2 cellular contexts compared by ENCODE assay signal in genomic region chr4:105709081-105709450, GRCh38.
TF ChIP-seq lines count a peak whose summit lies in the region.

No MANE protein-coding gene starts in this region.

TF ChIP-seq in SK-N-SH, 30 proteins besides CTCF, POLR2A, EP300 and RAD21:
- TF ChIP-seq JUND (IDR thresholded peaks at IDR 0.05) (no peak), SMC3 (IDR thresholded peaks at IDR 0.05; ENCODE audit: low read depth, low read length) (no peak), FOXM1 (IDR thresholded peaks at IDR 0.05; ENCODE audit: low read depth) (no peak), ELF1 (IDR thresholded peaks at IDR 0.05) (no peak), MXI1 (IDR thresholded peaks at IDR 0.05; ENCODE audit: low read depth, low read length) (no peak), NRF1 (IDR thresholded peaks at IDR 0.05; ENCODE audit: low read depth, low read length) (no peak), SIN3A (IDR thresholded peaks at IDR 0.05; ENCODE audit: borderline replicate concordance, low read depth, low read length) (no peak), FOSL2 (IDR thresholded peaks at IDR 0.05; ENCODE audit: borderline replicate concordance, low read depth) (no peak), TCF12 (IDR thresholded peaks at IDR 0.05) (no peak), FOXJ3 (CRISPR knock-in tag; IDR thresholded peaks at IDR 0.05) (no peak), TAF1 (IDR thresholded peaks at IDR 0.05; ENCODE audit: borderline replicate concordance, low read depth, low read length) (no peak), YY1 (IDR thresholded peaks at IDR 0.05; ENCODE audit: low read depth) (no peak), MAX (IDR thresholded peaks at IDR 0.05; ENCODE audit: low read depth) (no peak), ZBTB33 (IDR thresholded peaks at IDR 0.05; ENCODE audit: borderline replicate concordance, low read depth) (no peak)
- TF ChIP-seq, protein P1, sequence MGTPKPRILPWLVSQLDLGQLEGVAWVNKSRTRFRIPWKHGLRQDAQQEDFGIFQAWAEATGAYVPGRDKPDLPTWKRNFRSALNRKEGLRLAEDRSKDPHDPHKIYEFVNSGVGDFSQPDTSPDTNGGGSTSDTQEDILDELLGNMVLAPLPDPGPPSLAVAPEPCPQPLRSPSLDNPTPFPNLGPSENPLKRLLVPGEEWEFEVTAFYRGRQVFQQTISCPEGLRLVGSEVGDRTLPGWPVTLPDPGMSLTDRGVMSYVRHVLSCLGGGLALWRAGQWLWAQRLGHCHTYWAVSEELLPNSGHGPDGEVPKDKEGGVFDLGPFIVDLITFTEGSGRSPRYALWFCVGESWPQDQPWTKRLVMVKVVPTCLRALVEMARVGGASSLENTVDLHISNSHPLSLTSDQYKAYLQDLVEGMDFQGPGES (IDR thresholded peaks at IDR 0.05; ENCODE audit: low read depth, low read length) = no peak
- TF ChIP-seq, protein P2, sequence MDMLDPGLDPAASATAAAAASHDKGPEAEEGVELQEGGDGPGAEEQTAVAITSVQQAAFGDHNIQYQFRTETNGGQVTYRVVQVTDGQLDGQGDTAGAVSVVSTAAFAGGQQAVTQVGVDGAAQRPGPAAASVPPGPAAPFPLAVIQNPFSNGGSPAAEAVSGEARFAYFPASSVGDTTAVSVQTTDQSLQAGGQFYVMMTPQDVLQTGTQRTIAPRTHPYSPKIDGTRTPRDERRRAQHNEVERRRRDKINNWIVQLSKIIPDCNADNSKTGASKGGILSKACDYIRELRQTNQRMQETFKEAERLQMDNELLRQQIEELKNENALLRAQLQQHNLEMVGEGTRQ (IDR thresholded peaks at IDR 0.05; ENCODE audit: borderline replicate concordance, low read depth, low read length) = no peak
- TF ChIP-seq, protein P3, sequence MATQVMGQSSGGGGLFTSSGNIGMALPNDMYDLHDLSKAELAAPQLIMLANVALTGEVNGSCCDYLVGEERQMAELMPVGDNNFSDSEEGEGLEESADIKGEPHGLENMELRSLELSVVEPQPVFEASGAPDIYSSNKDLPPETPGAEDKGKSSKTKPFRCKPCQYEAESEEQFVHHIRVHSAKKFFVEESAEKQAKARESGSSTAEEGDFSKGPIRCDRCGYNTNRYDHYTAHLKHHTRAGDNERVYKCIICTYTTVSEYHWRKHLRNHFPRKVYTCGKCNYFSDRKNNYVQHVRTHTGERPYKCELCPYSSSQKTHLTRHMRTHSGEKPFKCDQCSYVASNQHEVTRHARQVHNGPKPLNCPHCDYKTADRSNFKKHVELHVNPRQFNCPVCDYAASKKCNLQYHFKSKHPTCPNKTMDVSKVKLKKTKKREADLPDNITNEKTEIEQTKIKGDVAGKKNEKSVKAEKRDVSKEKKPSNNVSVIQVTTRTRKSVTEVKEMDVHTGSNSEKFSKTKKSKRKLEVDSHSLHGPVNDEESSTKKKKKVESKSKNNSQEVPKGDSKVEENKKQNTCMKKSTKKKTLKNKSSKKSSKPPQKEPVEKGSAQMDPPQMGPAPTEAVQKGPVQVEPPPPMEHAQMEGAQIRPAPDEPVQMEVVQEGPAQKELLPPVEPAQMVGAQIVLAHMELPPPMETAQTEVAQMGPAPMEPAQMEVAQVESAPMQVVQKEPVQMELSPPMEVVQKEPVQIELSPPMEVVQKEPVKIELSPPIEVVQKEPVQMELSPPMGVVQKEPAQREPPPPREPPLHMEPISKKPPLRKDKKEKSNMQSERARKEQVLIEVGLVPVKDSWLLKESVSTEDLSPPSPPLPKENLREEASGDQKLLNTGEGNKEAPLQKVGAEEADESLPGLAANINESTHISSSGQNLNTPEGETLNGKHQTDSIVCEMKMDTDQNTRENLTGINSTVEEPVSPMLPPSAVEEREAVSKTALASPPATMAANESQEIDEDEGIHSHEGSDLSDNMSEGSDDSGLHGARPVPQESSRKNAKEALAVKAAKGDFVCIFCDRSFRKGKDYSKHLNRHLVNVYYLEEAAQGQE (IDR thresholded peaks at IDR 0.05; ENCODE audit: low read depth, low read length) = no peak
- TF ChIP-seq, protein P4, sequence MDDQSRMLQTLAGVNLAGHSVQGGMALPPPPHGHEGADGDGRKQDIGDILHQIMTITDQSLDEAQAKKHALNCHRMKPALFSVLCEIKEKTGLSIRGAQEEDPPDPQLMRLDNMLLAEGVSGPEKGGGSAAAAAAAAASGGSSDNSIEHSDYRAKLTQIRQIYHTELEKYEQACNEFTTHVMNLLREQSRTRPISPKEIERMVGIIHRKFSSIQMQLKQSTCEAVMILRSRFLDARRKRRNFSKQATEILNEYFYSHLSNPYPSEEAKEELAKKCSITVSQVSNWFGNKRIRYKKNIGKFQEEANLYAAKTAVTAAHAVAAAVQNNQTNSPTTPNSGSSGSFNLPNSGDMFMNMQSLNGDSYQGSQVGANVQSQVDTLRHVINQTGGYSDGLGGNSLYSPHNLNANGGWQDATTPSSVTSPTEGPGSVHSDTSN (IDR thresholded peaks at IDR 0.05) = no peak

TF ChIP-seq in endothelial cell of umbilical vein, 7 proteins besides CTCF, POLR2A, EP300 and RAD21:
- TF ChIP-seq POLR2AphosphoS5 (IDR thresholded peaks at IDR 0.05; ENCODE audit: insufficient read depth, low read depth, low read length) (no peak), JUN (IDR thresholded peaks at IDR 0.05; ENCODE audit: borderline replicate concordance, insufficient read depth, insufficient read length, low read depth) (no peak), EZH2 (IDR thresholded peaks at IDR 0.05; ENCODE audit: borderline replicate concordance, low read depth, low read length, severe bottlenecking) (no peak)
